In genomic region chr19:2042485-2043268, GRCh38 we compare ENCODE assay signal across 8 cellular contexts. TPM values are rescaled to one million over a fixed set of nuclear protein-coding genes. Genes with fewer than 3 reads are reported as not detected.
A peak's percentile ranks its signal among the peaks of the same experiment; 100 is the strongest.
DNase-seq lines count a peak whose midpoint lies in the region; ATAC-seq and TF ChIP-seq lines count a peak whose summit lies in the region.

No MANE protein-coding gene starts in this region.

- H3K4me3 ChIP-seq in Caco-2 (ENCODE audit: low read depth, low read length) (no peak overlapping the region; the same call in 1 of the 2 replicates), muscle layer of duodenum (ENCODE audit: low read depth in 1 of 2, low read length in 2 of 2) (peak overlapping the region in 1 of 2 donors; percentile 51)

- H3K9me3 ChIP-seq in Caco-2, result no peaks in the 10 kb centered on the region
- no peaks in the 10 kb centered on the region for H3K9me3 ChIP-seq in muscle layer of duodenum (ENCODE audit: control insufficient read depth in 1 of 2, low read length in 2 of 2)

- TF ChIP-seq CTCF in Caco-2 (IDR thresholded peaks at IDR 0.05; ENCODE audit: insufficient read depth in 1 of 2, low read depth in 1 of 2, low read length in 1 of 2, severe bottlenecking in 1 of 2, unreplicated experiment in 1 of 2), result no peak

- H3K4me3 Mint-ChIP-seq in Caco-2 (ENCODE audit: unreplicated experiment), result peak overlapping the region; percentile 29
- H3K4me3 Mint-ChIP-seq in central memory CD8-positive, alpha-beta T cell, result peak overlapping the region; percentile 67

- POLR2A ChIA-PET in Caco-2 (lab: Charles Lee), result interaction anchor here (0.6 to 1.0 kb wide), 3 partner anchors 9 to 265 kb away, joined by 3 to 8 read pairs (median 4); no protein-coding TSS in a partner anchor

- H3K27me3 ChIP-seq in Caco-2 (replicated peaks; ENCODE audit: control insufficient read depth, insufficient read depth, low read length) (no peaks in the 10 kb centered on the region), muscle layer of duodenum (ENCODE audit: low read depth, low read length) (no peaks in the 10 kb centered on the region)

- no peaks in the 10 kb centered on the region for H3K4me1 Mint-ChIP-seq in Caco-2 (ENCODE audit: low read depth, unreplicated experiment)
- H3K4me1 Mint-ChIP-seq in central memory CD8-positive, alpha-beta T cell, result peaks cover 38% of the 10 kb centered on the region

- no peaks in the 10 kb centered on the region for H3K9me3 Mint-ChIP-seq in Caco-2 (ENCODE audit: unreplicated experiment)
- H3K9me3 Mint-ChIP-seq in central memory CD8-positive, alpha-beta T cell, result no peaks in the 10 kb centered on the region

- H3K27ac Mint-ChIP-seq in Caco-2 (ENCODE audit: unreplicated experiment), result no peak overlapping the region
- H3K27ac Mint-ChIP-seq in central memory CD8-positive, alpha-beta T cell (ENCODE audit: low read depth), result peak overlapping the region; percentile 97

- H3K4me1 ChIP-seq in Caco-2, result peaks cover 4% of the 10 kb centered on the region; the same call in 1 of the 2 replicates
- H3K4me1 ChIP-seq in muscle layer of duodenum (ENCODE audit: control insufficient read depth in 1 of 2, insufficient read depth in 2 of 2, low read length in 2 of 2), result peaks cover 14 to 73% of the 10 kb centered on the region in 2 donors

- H3K36me3 Mint-ChIP-seq in Caco-2 (ENCODE audit: insufficient read depth, unreplicated experiment), result peaks cover 32% of the 10 kb centered on the region
- peaks cover 56% of the 10 kb centered on the region for H3K36me3 Mint-ChIP-seq in central memory CD8-positive, alpha-beta T cell (ENCODE audit: insufficient read depth)

- intact Hi-C loops in Caco-2 (cut with micrococcal nuclease; ENCODE audit: unreplicated experiment), result no loop called here

- peaks cover 1% of the 10 kb centered on the region; the same call in 1 of the 2 replicates for H3K36me3 ChIP-seq in Caco-2 (ENCODE audit: control insufficient read depth, insufficient read depth, low read length)
- H3K36me3 ChIP-seq in muscle layer of duodenum (ENCODE audit: control insufficient read depth in 1 of 2, insufficient read depth in 2 of 2, low read length in 2 of 2), result peaks cover 20 to 68% of the 10 kb centered on the region in 2 donors

- peak overlapping the region; percentile 85 for H3K27ac ChIP-seq in muscle layer of duodenum (ENCODE audit: low read length)

- H3K27me3 Mint-ChIP-seq in Caco-2 (ENCODE audit: insufficient read depth, unreplicated experiment), result no peaks in the 10 kb centered on the region
- no peaks in the 10 kb centered on the region for H3K27me3 Mint-ChIP-seq in central memory CD8-positive, alpha-beta T cell

- peak; percentile 0 for ATAC-seq in HG03139 (IDR thresholded peaks at IDR 0.05; ENCODE audit: unreplicated experiment)
- ATAC-seq in central memory CD8-positive, alpha-beta T cell (replicated peaks; ENCODE audit: extremely low read depth, poor library complexity, severe bottlenecking), result no peak

- no TSS peak for BruUV-seq in Caco-2 (replicated peaks; lab: Mats Ljungman, UMichigan)

- CTCF ChIA-PET in Caco-2 (lab: Charles Lee), result no interaction called here

- DNase-seq in Caco-2, result no peak
- no peak for DNase-seq in central memory CD8-positive, alpha-beta T cell (ENCODE audit: low spot score in 2 of 2)
- DNase-seq in amniotic stem cell (lab: John Stamatoyannopoulos, UW), result no peak
- DNase-seq in NCI-H510A (lab: John Stamatoyannopoulos, UW), result no peak
- DNase-seq in OCI-M2 (lab: John Stamatoyannopoulos, UW; ENCODE audit: unreplicated experiment), result no peak
- DNase-seq in GDM1 (lab: John Stamatoyannopoulos, UW), result no peak

RNA-seq across cellular contexts. Expression of gene MKNK2, which starts 8.4 kb away (rescaled TPM):
- 136 and 162 TPM in 2 replicates for total RNA-seq in Caco-2 (2022)

RNA-seq across cellular contexts. Expression of gene BTBD2, which starts 27.2 kb away (rescaled TPM):
- 47.0 and 52.2 TPM in 2 replicates for total RNA-seq in Caco-2 (2022)

RNA-seq across cellular contexts. Expression of gene MOB3A, which starts 53.4 kb away (rescaled TPM):
- 10.8 and 11.7 TPM in 2 replicates for total RNA-seq in Caco-2 (2022)

RNA-seq across cellular contexts. Expression of gene IZUMO4, which starts 54.0 kb away (rescaled TPM):
- total RNA-seq in Caco-2 (2022), result 1.1 and 1.6 TPM in 2 replicates
